In the genomic region with DNA sequence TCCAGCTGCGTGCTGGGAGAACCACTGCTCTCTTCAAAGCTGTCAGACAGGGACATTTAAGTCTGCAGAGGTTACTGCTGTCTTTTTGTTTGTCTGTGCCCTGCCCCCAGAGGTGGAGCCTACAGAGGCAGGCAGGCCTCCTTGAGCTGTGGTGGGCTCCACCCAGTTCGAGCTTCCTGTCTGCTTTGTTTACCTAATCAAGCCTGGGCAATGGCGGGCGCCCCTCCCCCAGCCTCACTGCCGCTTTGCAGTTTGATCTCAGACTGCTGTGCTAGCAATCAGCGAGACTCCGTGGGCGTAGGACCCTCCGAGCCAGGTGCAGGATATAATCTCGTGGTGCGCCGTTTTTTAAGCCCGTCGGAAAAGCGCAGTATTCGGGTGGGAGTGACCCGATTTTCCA, we compare ENCODE assay signal across 11 cellular contexts. TPM values are rescaled to one million over a fixed set of nuclear protein-coding genes. Genes with fewer than 3 reads are reported as not detected.
"Had no signal": no experiment of that assay in that cellular context is flagged by ENCODE, and none has a peak within 500 bp of the region (broad histone marks: within the 10 kb centered on the region; RNA-seq: fewer than 3 reads in every experiment).

No MANE protein-coding gene starts in this region.

RNA-seq across cellular contexts. Expression of a gene that starts 23.2 kb away (rescaled TPM):
- total RNA-seq: subcutaneous adipose tissue, temporal lobe, thoracic aorta, thyroid gland, tibial nerve, transverse colon, upper lobe of left lung, upper lobe of right lung, ureter, vagina had no signal
- polyA plus RNA-seq: urinary bladder had no signal

RNA-seq across cellular contexts. Expression of a gene that starts 35.4 kb away (rescaled TPM):
- total RNA-seq: subcutaneous adipose tissue, thyroid gland, tibial nerve, upper lobe of left lung, upper lobe of right lung had no signal
- polyA plus RNA-seq: urinary bladder had no signal
